In genomic region chr7:3309140-3309539, GRCh38 we compare ENCODE assay signal across 15 cellular contexts. TPM values are rescaled to one million over a fixed set of nuclear protein-coding genes. Genes with fewer than 3 reads are reported as not detected.
DNase-seq lines count a peak whose midpoint lies in the region; ATAC-seq and TF ChIP-seq lines count a peak whose summit lies in the region.
"Had no signal": no experiment of that assay in that cellular context is flagged by ENCODE, and none has a peak within 500 bp of the region (broad histone marks: within the 10 kb centered on the region; RNA-seq: fewer than 3 reads in every experiment).

No MANE protein-coding gene starts in this region.

- H3K4me1 ChIP-seq in OCI-LY1 (ENCODE audit: insufficient read depth, low read length, severe bottlenecking) (peaks cover 70% of the 10 kb centered on the region), psoas muscle (no peaks in the 10 kb centered on the region)
- H3K4me1 ChIP-seq: adrenal gland had no signal

- H2AFZ ChIP-seq in OCI-LY1 (ENCODE audit: low read length): no peak overlapping the region
- H2AFZ ChIP-seq: GM23248 had no signal

- H3K9me2 ChIP-seq in OCI-LY1 (ENCODE audit: low read depth, low read length): no peaks in the 10 kb centered on the region

- no peaks in the 10 kb centered on the region for H3K36me3 ChIP-seq in OCI-LY1 (ENCODE audit: insufficient read depth, low read length)
- H3K36me3 ChIP-seq in psoas muscle (ENCODE audit: insufficient read depth in 1 of 2, low read depth in 1 of 2): no peaks in the 10 kb centered on the region
- H3K36me3 ChIP-seq: adrenal gland, right lobe of liver had no signal

- peaks cover 91% of the 10 kb centered on the region for H3K79me2 ChIP-seq in OCI-LY1 (ENCODE audit: insufficient read depth, low read length)

- 0 out of 2 replicates have a peak, but pooled peaks cover 4% of the 10 kb centered on the region for H4K20me1 ChIP-seq in OCI-LY1 (ENCODE audit: insufficient read depth, low read length)

- no peak overlapping the region for H3K9ac ChIP-seq in OCI-LY1 (ENCODE audit: low read length)
- H3K9ac ChIP-seq: GM23248 had no signal

- H3K27me3 ChIP-seq in OCI-LY1 (ENCODE audit: insufficient read depth, low read length) (no peaks in the 10 kb centered on the region), psoas muscle (ENCODE audit: insufficient read depth in 3 of 3, low read length in 2 of 3) (peaks cover 0 to 13% (median 0%) of the 10 kb centered on the region in 3 donors)
- H3K27me3 ChIP-seq: adrenal gland, right lobe of liver had no signal

- H3K9me3 ChIP-seq in OCI-LY1 (ENCODE audit: low read length) (no peaks in the 10 kb centered on the region), psoas muscle (no peaks in the 10 kb centered on the region)
- H3K9me3 ChIP-seq: adrenal gland, right lobe of liver had no signal

- H3F3A ChIP-seq in OCI-LY1 (ENCODE audit: insufficient read depth, low read length): no peaks in the 10 kb centered on the region

- no peak for ATAC-seq in GM18870 (IDR thresholded peaks at IDR 0.05; ENCODE audit: unreplicated experiment)
- no peak for ATAC-seq in HG02588 (IDR thresholded peaks at IDR 0.05; ENCODE audit: unreplicated experiment)
- no peak for ATAC-seq in psoas muscle
- ATAC-seq: right lobe of liver had no signal

- H3K27ac ChIP-seq in OCI-LY1 (ENCODE audit: low read depth, low read length, poor library complexity, severe bottlenecking) (no peak overlapping the region), psoas muscle (no peak overlapping the region)
- H3K27ac ChIP-seq: adrenal gland, GM23248, right lobe of liver, VCaP had no signal

- TF ChIP-seq CTCF in OCI-LY1 (IDR thresholded peaks at IDR 0.05; ENCODE audit: low read length) (peak; percentile 15; the same call in 1 of the 2 replicates), fibroblast of mammary gland (conservative IDR thresholded peaks at IDR 0.05; ENCODE audit: control insufficient read depth, insufficient read depth, low read depth, low read length) (no peak), psoas muscle (IDR thresholded peaks at IDR 0.05) (no peak)

- intact Hi-C loops in psoas muscle (cut with DNase I): loop anchor here in 1 of 2 donors (10.0 kb wide), 1 partner anchor 586 kb away; no protein-coding TSS in a partner anchor

- H3K4me3 ChIP-seq in OCI-LY1 (ENCODE audit: low read depth, low read length, poor library complexity, severe bottlenecking): no peak overlapping the region
- no peak overlapping the region for H3K4me3 ChIP-seq in fibroblast of mammary gland (ENCODE audit: control insufficient read depth, low read depth, low read length)
- no peak overlapping the region for H3K4me3 ChIP-seq in psoas muscle
- H3K4me3 ChIP-seq: adrenal gland, GM23248, right lobe of liver had no signal

- DNase-seq in ACHN: peak; percentile 11
- DNase-seq in HCEC 1CT: peak; percentile 47
- peak; percentile 20 for DNase-seq in fibroblast of mammary gland (ENCODE audit: low read depth)
- DNase-seq in NCI-H128 (lab: John Stamatoyannopoulos, UW; ENCODE audit: unreplicated experiment): no peak
- no peak for DNase-seq in psoas muscle
- DNase-seq: adrenal gland; C1 segment of cervical spinal cord; GM23248; MV-4-11; right lobe of liver; stimulated activated CD4-positive, alpha-beta T cell treated with anti-CD3 and anti-CD28 coated beads, Interleukin-1b, Interleukin-23, amount 100 ng/mL, for 48 hours had no signal

- WGBS in psoas muscle, 3 donors: 93 to 99% (median 95%) methylated on average over 3 of the region's 3 CpGs

- H3K4me2 ChIP-seq in OCI-LY1 (ENCODE audit: low read length): peak overlapping the region; percentile 4; the same call in 1 of the 2 replicates

- in situ Hi-C loops in ACHN (cut with HindIII; ENCODE audit: low pct_ligation_motif_present, low pct_unique_long_range_greater_than_20kb, low sequenced_read_pairs): no loop called here

RNA-seq across cellular contexts. Expression of gene SDK1, which starts 8.1 kb away (rescaled TPM):
- total RNA-seq in psoas muscle: 1 to 10 TPM; 1.3 to 2.4 (median 1.7) TPM
- polyA plus RNA-seq in psoas muscle: under 1 TPM; 0.31 to 0.62 (median 0.58) TPM
- total RNA-seq: GM23248 had no signal
- polyA plus RNA-seq: GM23248 had no signal

Comparison
In these comparisons a context has a peak if more than half of its experiments do, and no peak if none do; other contexts are left out.
1. DNase-seq: peak in ACHN (single experiment), HCEC 1CT (single experiment) and fibroblast of mammary gland (single experiment); none in NCI-H128 (single experiment) and psoas muscle (0 of 2).